In the genomic region with DNA sequence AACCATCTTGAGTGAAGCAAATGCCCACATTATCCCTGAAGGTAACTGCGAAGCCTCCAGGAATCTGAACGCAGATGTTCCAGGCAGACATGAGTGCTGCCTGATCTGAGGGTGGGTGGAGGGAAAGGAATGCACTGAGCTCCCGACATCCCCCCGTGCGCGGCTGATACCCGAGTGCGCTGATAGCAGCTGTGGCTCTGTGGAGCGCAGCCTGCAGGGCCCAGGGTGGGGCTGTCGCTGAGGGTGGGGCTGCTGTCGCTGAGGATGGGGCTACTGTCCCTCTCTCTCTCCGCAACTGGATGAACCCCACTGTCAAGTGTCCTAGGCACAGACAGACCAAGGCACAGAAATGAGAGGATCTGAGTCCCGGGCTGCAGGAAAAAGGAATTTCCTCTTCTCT, we compare ENCODE assay signal across 19 cellular contexts.
"Had no signal": no experiment of that assay in that cellular context is flagged by ENCODE, and none has a peak within 500 bp of the region (broad histone marks: within the 10 kb centered on the region; RNA-seq: fewer than 3 reads in every experiment).

No MANE protein-coding gene starts in this region.

- H3K4me2 ChIP-seq: KMS-11 had no signal

- H3K27ac ChIP-seq: KMS-11, RWPE1 had no signal

- ATAC-seq: HepG2, K562, SK-N-SH treated with all-trans-retinoic acid at 6 μM for 48 hours had no signal

- DNase-seq: Kasumi-1, MM.1S, NCI-H1092 treated with DMSO at 0.1 percent for 48 hours, NCI-H1436, NCI-H187, NCI-H2029, NCI-H2081 treated with DMSO at 0.1 percent for 48 hours, NCI-H2171 treated with DMSO at 0.1 percent for 48 hours, NCI-H345, NCI-H446 treated with DMSO at 0.1 percent for 48 hours, NCI-H510A treated with DMSO at 0.1 percent for 48 hours, NCI-H526, SHP77 had no signal

- H3K36me3 Mint-ChIP-seq: IgD-negative memory B cell had no signal

- H3K9ac ChIP-seq: KMS-11 had no signal

- H3K4me3 ChIP-seq: K562 had no signal

- H3K27ac Mint-ChIP-seq: IgD-negative memory B cell had no signal
